13 cellular contexts compared by ENCODE assay signal in the genomic region with DNA sequence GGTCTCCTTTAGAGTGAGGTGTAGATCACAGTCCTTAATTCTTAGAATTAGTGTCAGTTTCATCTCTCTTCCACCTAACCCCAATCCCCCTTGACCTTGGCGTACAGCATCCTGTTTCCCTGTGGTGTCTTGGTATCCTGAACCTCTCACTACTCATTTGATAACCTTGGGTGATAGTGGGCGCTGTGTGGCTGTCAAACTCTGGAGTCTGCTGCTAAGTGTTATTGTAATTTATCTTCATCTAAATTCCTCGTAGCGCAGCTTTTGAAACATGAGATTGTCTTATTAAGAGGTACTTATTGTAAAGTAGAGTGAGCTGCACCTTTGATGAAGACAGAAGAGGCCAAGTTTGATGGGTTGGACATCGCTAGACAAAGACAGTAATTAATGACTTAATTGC.
"Had no signal": no experiment of that assay in that cellular context is flagged by ENCODE, and none has a peak within 500 bp of the region (broad histone marks: within the 10 kb centered on the region; RNA-seq: fewer than 3 reads in every experiment).

No MANE protein-coding gene starts in this region.

- DNase-seq: activated B cell treated with CpG ODN at 0.5 μM for 24 hours; activated CD4-positive, alpha-beta T cell treated with anti-CD3 and anti-CD28 coated beads for 48 hours; activated CD8-positive, alpha-beta T cell treated with anti-CD3 and anti-CD28 coated beads for 36 hours; activated effector memory CD4-positive, alpha-beta T cell treated with anti-CD3 and anti-CD28 coated beads, Interleukin-2, amount 50 U/mL, for 16 hours; activated T-cell treated with anti-CD3 and anti-CD28 coated beads, Interleukin-2, amount 50 U/mL, for 48 hours; central memory CD4-positive, alpha-beta T cell; colonic mucosa; left colon; naive B cell; sigmoid colon; spleen; trophoblast cell had no signal

- ATAC-seq: activated CD8-positive, alpha-beta T cell treated with anti-CD3 and anti-CD28 coated beads for 36 hours; activated naive CD4-positive, alpha-beta T cell treated with anti-CD3 and anti-CD28 coated beads, Interleukin-2, amount 50 U/mL, for 72 hours; left colon had no signal
